Comparison of ENCODE assay signal across 8 cellular contexts in the genomic region with DNA sequence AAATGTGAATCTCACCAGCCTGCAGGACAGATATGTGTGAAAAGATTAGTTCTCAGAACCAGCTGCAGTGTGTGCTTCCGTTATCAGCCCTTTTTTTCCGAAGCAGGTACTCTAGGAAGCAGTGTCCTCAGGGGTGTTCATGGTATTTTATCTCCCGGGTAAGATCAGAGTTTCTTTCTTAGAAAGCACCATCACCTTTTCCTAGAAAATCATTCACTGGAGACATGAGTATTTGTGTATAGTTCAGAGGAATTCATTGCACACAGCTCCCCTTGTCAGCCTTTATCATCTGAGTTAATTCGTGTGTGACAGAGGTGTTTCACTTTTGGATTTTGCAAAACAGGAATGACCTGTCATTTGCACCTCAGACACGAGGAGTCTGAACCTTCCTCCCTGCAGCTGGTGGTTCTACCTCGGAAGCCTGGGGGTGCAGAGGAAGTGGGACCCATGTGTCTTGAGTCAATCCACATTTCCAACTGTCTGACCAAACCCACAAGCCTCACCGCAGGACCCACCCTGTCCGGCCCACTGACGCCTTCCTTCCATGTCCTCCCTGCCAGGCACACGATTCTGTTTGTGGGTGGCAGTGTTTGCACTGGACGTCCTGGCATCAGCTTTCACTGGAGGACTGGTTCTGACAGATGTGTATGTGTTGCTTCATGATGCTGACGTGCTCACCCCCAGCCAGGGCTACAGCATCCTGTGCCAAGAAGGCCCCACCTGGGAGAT.
DNase-seq lines count a peak whose midpoint lies in the region; ATAC-seq and TF ChIP-seq lines count a peak whose summit lies in the region.

No MANE protein-coding gene starts in this region.

- no peaks in the 10 kb centered on the region for H3K9me2 ChIP-seq in PC-3 (replicated peaks; ENCODE audit: low read length)

- H3K9me3 Mint-ChIP-seq in activated CD4-positive, alpha-beta T cell treated with anti-CD3 and anti-CD28 coated beads for 36 hours (ENCODE audit: low read depth): no peaks in the 10 kb centered on the region
- H3K9me3 Mint-ChIP-seq in naive thymus-derived CD4-positive, alpha-beta T cell: no peaks in the 10 kb centered on the region

- H3K36me3 Mint-ChIP-seq in activated CD4-positive, alpha-beta T cell treated with anti-CD3 and anti-CD28 coated beads for 36 hours (ENCODE audit: low read depth): peaks cover 54% of the 10 kb centered on the region
- H3K36me3 Mint-ChIP-seq in naive thymus-derived CD4-positive, alpha-beta T cell: peaks cover 10 to 54% (median 36%) of the 10 kb centered on the region in 5 donors

- peaks cover 61% of the 10 kb centered on the region for H3K4me1 Mint-ChIP-seq in activated CD4-positive, alpha-beta T cell treated with anti-CD3 and anti-CD28 coated beads for 36 hours
- peaks cover 28 to 86% (median 48%) of the 10 kb centered on the region in 7 donors for H3K4me1 Mint-ChIP-seq in naive thymus-derived CD4-positive, alpha-beta T cell

- ATAC-seq in GM18870 (IDR thresholded peaks at IDR 0.05; ENCODE audit: unreplicated experiment) (peak; percentile 65), HG03045 (IDR thresholded peaks at IDR 0.05; ENCODE audit: unreplicated experiment) (peak; percentile 69), PC-3 (no peak)
- ATAC-seq in activated CD4-positive, alpha-beta T cell treated with anti-CD3 and anti-CD28 coated beads for 36 hours: peak; percentile 89
- ATAC-seq in naive thymus-derived CD4-positive, alpha-beta T cell: peak; percentile 74

- H4K20me1 ChIP-seq in PC-3 (ENCODE audit: low read length): no peaks in the 10 kb centered on the region

- intact Hi-C loops in activated CD4-positive, alpha-beta T cell treated with anti-CD3 and anti-CD28 coated beads for 36 hours (cut with DNase I, micrococcal nuclease): loop anchor here (1.0 to 5.0 kb wide), 11 partner anchors 22 to 204 kb away; partner anchors contain the start of gene SOCS1 (in 1 of the 2)
- intact Hi-C loops in naive thymus-derived CD4-positive, alpha-beta T cell (cut with micrococcal nuclease): loop anchor here (1.0 to 10.0 kb wide), 8 partner anchors 25 to 203 kb away; partner anchors contain the start of gene SOCS1 (in 1 of the 2)
- intact Hi-C loops in PC-3 (cut with micrococcal nuclease): no loop called here

- H3K9ac ChIP-seq in PC-3 (ENCODE audit: low read length): no peak overlapping the region

- no peaks in the 10 kb centered on the region for H3K79me2 ChIP-seq in PC-3 (ENCODE audit: low read length)

- no peaks in the 10 kb centered on the region for H3F3A ChIP-seq in PC-3 (ENCODE audit: low read length, unreplicated experiment)

- no peaks in the 10 kb centered on the region for H3K27me3 ChIP-seq in naive thymus-derived CD4-positive, alpha-beta T cell (ENCODE audit: control insufficient read depth in 2 of 2, insufficient read depth in 2 of 2, low read length in 2 of 2)
- no peaks in the 10 kb centered on the region for H3K27me3 ChIP-seq in PC-3 (ENCODE audit: low read length)

- H3K9me3 ChIP-seq in naive thymus-derived CD4-positive, alpha-beta T cell (ENCODE audit: control insufficient read depth in 2 of 3, low read length in 3 of 3): no peaks in the 10 kb centered on the region
- H3K9me3 ChIP-seq in PC-3 (ENCODE audit: low read length): no peaks in the 10 kb centered on the region

- no peak overlapping the region for H2AFZ ChIP-seq in PC-3 (ENCODE audit: low read length)

- H3K36me3 ChIP-seq in naive thymus-derived CD4-positive, alpha-beta T cell (ENCODE audit: control insufficient read depth in 2 of 3, insufficient read depth in 3 of 3, low read length in 3 of 3): peaks cover 0 to 23% (median 0%) of the 10 kb centered on the region in 3 experiments
- no peaks in the 10 kb centered on the region for H3K36me3 ChIP-seq in PC-3 (ENCODE audit: low read depth, low read length)

- BruUV-seq in PC-3 (replicated peaks; lab: Mats Ljungman, UMichigan): no TSS peak

- no peaks in the 10 kb centered on the region for H3K27me3 Mint-ChIP-seq in activated CD4-positive, alpha-beta T cell treated with anti-CD3 and anti-CD28 coated beads for 36 hours
- no peaks in the 10 kb centered on the region for H3K27me3 Mint-ChIP-seq in naive thymus-derived CD4-positive, alpha-beta T cell

- POLR2A ChIA-PET in activated CD4-positive, alpha-beta T cell treated with anti-CD3 and anti-CD28 coated beads for 36 hours (lab: Charles Lee): interaction anchor here (0.5 to 3.0 kb wide), 16 partner anchors 24 to 303 kb away, joined by 3 to 25 read pairs (median 3); partner anchors contain the start of gene SOCS1
- POLR2A ChIA-PET in naive thymus-derived CD4-positive, alpha-beta T cell (lab: Charles Lee): interaction anchor here (1.6 kb wide), 1 partner anchor 203 kb away, joined by 4 read pairs; the partner anchor contains the start of gene SOCS1
- POLR2A ChIA-PET in PC-3 (lab: Charles Lee; ENCODE audit: unreplicated experiment): interaction anchor here (0.6 kb wide), 1 partner anchor 194 kb away, joined by 4 read pairs; no protein-coding TSS in a partner anchor

- peak; percentile 85 for DNase-seq in activated CD4-positive, alpha-beta T cell treated with anti-CD3 and anti-CD28 coated beads for 36 hours
- peak in 2 of 9 donors; percentile 11 to 81 for DNase-seq in naive thymus-derived CD4-positive, alpha-beta T cell
- DNase-seq in PC-3 (no peak), mucosa of gallbladder (ENCODE audit: low spot score) (no peak), NCI-H446 (lab: John Stamatoyannopoulos, UW) (no peak), medulla oblongata (ENCODE audit: extremely low spot score) (no peak)

- TF ChIP-seq CTCF in PC-3 (conservative IDR thresholded peaks at IDR 0.05; ENCODE audit: low read depth, low read length): no peak

- peak overlapping the region; percentile 24 for H3K27ac ChIP-seq in naive thymus-derived CD4-positive, alpha-beta T cell (ENCODE audit: low read depth, low read length)
- no peak overlapping the region for H3K27ac ChIP-seq in PC-3 (ENCODE audit: low read length)

- H3K4me1 ChIP-seq in naive thymus-derived CD4-positive, alpha-beta T cell (ENCODE audit: control insufficient read depth in 2 of 2, insufficient read depth in 2 of 2, low read length in 2 of 2): peaks cover 18 to 26% of the 10 kb centered on the region in 2 donors
- peaks cover 8% of the 10 kb centered on the region for H3K4me1 ChIP-seq in PC-3 (ENCODE audit: insufficient read depth, low read length)

- peak overlapping the region; percentile 7 for H3K4me3 Mint-ChIP-seq in activated CD4-positive, alpha-beta T cell treated with anti-CD3 and anti-CD28 coated beads for 36 hours
- peak overlapping the region in 8 of 10 donors; percentile 2 to 74 (median 48) for H3K4me3 Mint-ChIP-seq in naive thymus-derived CD4-positive, alpha-beta T cell

- CTCF ChIA-PET in activated CD4-positive, alpha-beta T cell treated with anti-CD3 and anti-CD28 coated beads for 36 hours (lab: Charles Lee): interaction anchor here (0.6 to 2.8 kb wide), 7 partner anchors 23 to 202 kb away, joined by 3 to 18 read pairs (median 4); no protein-coding TSS in a partner anchor
- CTCF ChIA-PET in naive thymus-derived CD4-positive, alpha-beta T cell (lab: Charles Lee): no interaction called here
- CTCF ChIA-PET in PC-3 (lab: Charles Lee): no interaction called here

- no peak overlapping the region for H3K4me2 ChIP-seq in PC-3 (ENCODE audit: low read length)

- H3K27ac Mint-ChIP-seq in activated CD4-positive, alpha-beta T cell treated with anti-CD3 and anti-CD28 coated beads for 36 hours: peak overlapping the region; percentile 75
- H3K27ac Mint-ChIP-seq in naive thymus-derived CD4-positive, alpha-beta T cell: peak overlapping the region; percentile 20 to 86 (median 60)

- no peak overlapping the region for H3K4me3 ChIP-seq in naive thymus-derived CD4-positive, alpha-beta T cell (ENCODE audit: low read length)
- no peak overlapping the region for H3K4me3 ChIP-seq in PC-3 (ENCODE audit: low read length)
